In the genomic region with DNA sequence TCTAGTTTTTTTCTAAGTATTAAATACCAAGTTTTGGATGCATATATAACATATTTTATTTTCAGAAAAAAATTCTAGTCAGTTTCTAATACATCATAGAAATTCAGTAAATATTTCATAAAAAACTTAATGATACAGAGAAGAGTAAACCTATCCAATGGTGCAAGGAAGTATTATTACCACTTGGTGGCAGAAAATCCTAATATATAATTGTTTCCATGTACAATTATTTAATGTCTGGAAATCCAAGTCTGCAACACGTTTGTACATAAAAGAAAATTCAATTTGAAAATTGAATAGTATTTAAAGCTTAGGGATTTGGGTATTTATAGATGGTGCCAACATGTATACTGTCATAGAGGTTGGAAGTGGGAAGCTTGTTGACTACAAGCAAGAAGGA, we compare ENCODE assay signal across 10 cellular contexts.
DNase-seq lines count a peak whose midpoint lies in the region; ATAC-seq and TF ChIP-seq lines count a peak whose summit lies in the region.
"Had no signal": no experiment of that assay in that cellular context is flagged by ENCODE, and none has a peak within 500 bp of the region (broad histone marks: within the 10 kb centered on the region; RNA-seq: fewer than 3 reads in every experiment).

No MANE protein-coding gene starts in this region.

- TF ChIP-seq POLR2A in body of pancreas (IDR thresholded peaks at IDR 0.05): no peak

- H3K4me3 ChIP-seq in AG04450 (ENCODE audit: low read depth, low read length): no peak overlapping the region
- H3K4me3 ChIP-seq in Karpas-422 (ENCODE audit: low read length): no peak overlapping the region
- no peak overlapping the region for H3K4me3 ChIP-seq in body of pancreas
- no peak overlapping the region for H3K4me3 ChIP-seq in liver (ENCODE audit: low read depth in 1 of 3, low read length in 3 of 3)

- H3K79me2 ChIP-seq in Karpas-422 (ENCODE audit: low read length): no peaks in the 10 kb centered on the region

- H3K4me2 ChIP-seq in Karpas-422 (ENCODE audit: low read depth, low read length, poor library complexity, severe bottlenecking): no peak overlapping the region

- intact Hi-C loops in body of pancreas (cut with DNase I): loop anchor here (10.0 kb wide), 1 partner anchor 388 kb away; no protein-coding TSS in a partner anchor

- CTCF ChIA-PET in AG04450 (lab: Charles Lee): interaction anchor here (0.6 to 7.4 kb wide), 26 partner anchors 10 to 864 kb away, joined by 3 to 186 read pairs (median 4); partner anchors contain the start of gene CEP126

- H3K36me3 ChIP-seq in Karpas-422 (ENCODE audit: insufficient read depth, low read length) (no peaks in the 10 kb centered on the region), body of pancreas (replicated peaks in 1 of 2; ENCODE audit: insufficient read depth in 1 of 2, low read depth in 2 of 2) (no peaks in the 10 kb centered on the region), liver (ENCODE audit: control insufficient read depth in 4 of 4, insufficient read depth in 3 of 4, low read depth in 1 of 4, low read length in 3 of 4) (no peaks in the 10 kb centered on the region)

- H3K4me1 ChIP-seq in Karpas-422 (ENCODE audit: low read length) (no peaks in the 10 kb centered on the region), body of pancreas (no peaks in the 10 kb centered on the region), liver (ENCODE audit: control insufficient read depth in 4 of 4, insufficient read depth in 4 of 4, low read length in 3 of 4) (no peaks in the 10 kb centered on the region)

- POLR2A ChIA-PET in AG04450 (lab: Yijun Ruan, JAX): no interaction called here

- ATAC-seq in body of pancreas (no peak), GM21717 (IDR thresholded peaks at IDR 0.05; ENCODE audit: unreplicated experiment) (no peak), HG03039 (IDR thresholded peaks at IDR 0.05; ENCODE audit: unreplicated experiment) (no peak)

- 0 to 2% methylated on average over 1 of the region's 1 CpG for WGBS in body of pancreas, 2 donors
- WGBS in liver: 2% methylated on average over 1 of the region's 1 CpG

- H4K20me1 ChIP-seq in Karpas-422 (ENCODE audit: insufficient read depth, low read depth, low read length): no peaks in the 10 kb centered on the region

- H3K9ac ChIP-seq in Karpas-422 (ENCODE audit: low read length) (no peak overlapping the region), liver (ENCODE audit: low read depth in 1 of 2, low read length in 2 of 2) (no peak overlapping the region)

- H3K27me3 ChIP-seq in AG04450 (ENCODE audit: control insufficient read depth, insufficient read depth, low read length): no peaks in the 10 kb centered on the region
- no peaks in the 10 kb centered on the region; the same call in 1 of the 2 replicates for H3K27me3 ChIP-seq in Karpas-422 (ENCODE audit: low read length)
- no peaks in the 10 kb centered on the region for H3K27me3 ChIP-seq in body of pancreas
- no peaks in the 10 kb centered on the region for H3K27me3 ChIP-seq in liver (ENCODE audit: control insufficient read depth in 4 of 4, insufficient read depth in 4 of 4, low read length in 3 of 4)

- DNase-seq in AG04450 (ENCODE audit: low read depth, low spot score): no peak
- peak; percentile 70 for DNase-seq in Karpas-422
- DNase-seq in body of pancreas: no peak
- no peak for DNase-seq in activated T-cell treated with anti-CD3 and anti-CD28 coated beads for 4 hours
- DNase-seq in SK-N-DZ (ENCODE audit: low spot score): no peak
- DNase-seq: amniotic stem cell, KBM-7 had no signal

- no peak overlapping the region for H2AFZ ChIP-seq in Karpas-422 (ENCODE audit: low read length)

- peak; percentile 46 for TF ChIP-seq CTCF in AG04450 (IDR thresholded peaks at IDR 0.05; ENCODE audit: low read depth, low read length)
- TF ChIP-seq CTCF in body of pancreas (IDR thresholded peaks at IDR 0.05): peak in 6 of 7 experiments; percentile 13 to 57 (median 42)
- peak; percentile 32 for TF ChIP-seq CTCF in liver (IDR thresholded peaks at IDR 0.05; ENCODE audit: low read depth, low read length, missing input control)

- no peaks in the 10 kb centered on the region; the same call in 1 of the 2 replicates for H3K9me3 ChIP-seq in AG04450 (ENCODE audit: control insufficient read depth, insufficient read depth, low read length)
- no peaks in the 10 kb centered on the region for H3K9me3 ChIP-seq in Karpas-422 (ENCODE audit: low read length)
- no peaks in the 10 kb centered on the region for H3K9me3 ChIP-seq in body of pancreas
- H3K9me3 ChIP-seq in liver (ENCODE audit: control insufficient read depth in 4 of 4, low read length in 3 of 4): peaks cover 0 to 2% (median 0%) of the 10 kb centered on the region in 4 donors

- TF ChIP-seq RAD21 in liver (IDR thresholded peaks at IDR 0.05): peak; percentile 46 to 55

- no peak overlapping the region for H3K27ac ChIP-seq in AG04450 (ENCODE audit: low read depth, low read length)
- H3K27ac ChIP-seq in Karpas-422 (ENCODE audit: low read length): no peak overlapping the region
- H3K27ac ChIP-seq in body of pancreas: no peak overlapping the region
- H3K27ac ChIP-seq in liver (ENCODE audit: low read depth in 1 of 2, low read length in 2 of 2): no peak overlapping the region

- H3K9me2 ChIP-seq in Karpas-422 (replicated peaks; ENCODE audit: insufficient read depth, low read length): no peaks in the 10 kb centered on the region

TF ChIP-seq in liver, 16 proteins besides CTCF, POLR2A, EP300 and RAD21:
- TF ChIP-seq, protein P1, sequence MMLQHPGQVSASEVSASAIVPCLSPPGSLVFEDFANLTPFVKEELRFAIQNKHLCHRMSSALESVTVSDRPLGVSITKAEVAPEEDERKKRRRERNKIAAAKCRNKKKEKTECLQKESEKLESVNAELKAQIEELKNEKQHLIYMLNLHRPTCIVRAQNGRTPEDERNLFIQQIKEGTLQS (IDR thresholded peaks at IDR 0.05): no peak
- TF ChIP-seq FOXA1 (IDR thresholded peaks at IDR 0.05) (no peak), RXRA (IDR thresholded peaks at IDR 0.05) (no peak), JUND (IDR thresholded peaks at IDR 0.05) (no peak)
- TF ChIP-seq, protein P2, sequence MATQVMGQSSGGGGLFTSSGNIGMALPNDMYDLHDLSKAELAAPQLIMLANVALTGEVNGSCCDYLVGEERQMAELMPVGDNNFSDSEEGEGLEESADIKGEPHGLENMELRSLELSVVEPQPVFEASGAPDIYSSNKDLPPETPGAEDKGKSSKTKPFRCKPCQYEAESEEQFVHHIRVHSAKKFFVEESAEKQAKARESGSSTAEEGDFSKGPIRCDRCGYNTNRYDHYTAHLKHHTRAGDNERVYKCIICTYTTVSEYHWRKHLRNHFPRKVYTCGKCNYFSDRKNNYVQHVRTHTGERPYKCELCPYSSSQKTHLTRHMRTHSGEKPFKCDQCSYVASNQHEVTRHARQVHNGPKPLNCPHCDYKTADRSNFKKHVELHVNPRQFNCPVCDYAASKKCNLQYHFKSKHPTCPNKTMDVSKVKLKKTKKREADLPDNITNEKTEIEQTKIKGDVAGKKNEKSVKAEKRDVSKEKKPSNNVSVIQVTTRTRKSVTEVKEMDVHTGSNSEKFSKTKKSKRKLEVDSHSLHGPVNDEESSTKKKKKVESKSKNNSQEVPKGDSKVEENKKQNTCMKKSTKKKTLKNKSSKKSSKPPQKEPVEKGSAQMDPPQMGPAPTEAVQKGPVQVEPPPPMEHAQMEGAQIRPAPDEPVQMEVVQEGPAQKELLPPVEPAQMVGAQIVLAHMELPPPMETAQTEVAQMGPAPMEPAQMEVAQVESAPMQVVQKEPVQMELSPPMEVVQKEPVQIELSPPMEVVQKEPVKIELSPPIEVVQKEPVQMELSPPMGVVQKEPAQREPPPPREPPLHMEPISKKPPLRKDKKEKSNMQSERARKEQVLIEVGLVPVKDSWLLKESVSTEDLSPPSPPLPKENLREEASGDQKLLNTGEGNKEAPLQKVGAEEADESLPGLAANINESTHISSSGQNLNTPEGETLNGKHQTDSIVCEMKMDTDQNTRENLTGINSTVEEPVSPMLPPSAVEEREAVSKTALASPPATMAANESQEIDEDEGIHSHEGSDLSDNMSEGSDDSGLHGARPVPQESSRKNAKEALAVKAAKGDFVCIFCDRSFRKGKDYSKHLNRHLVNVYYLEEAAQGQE (IDR thresholded peaks at IDR 0.05): no peak
